In genomic region chr4:80202190-80202711, GRCh38 we compare ENCODE assay signal across 8 cellular contexts. TPM values are rescaled to one million over a fixed set of nuclear protein-coding genes. Genes with fewer than 3 reads are reported as not detected.
A peak's percentile ranks its signal among the peaks of the same experiment; 100 is the strongest.
DNase-seq lines count a peak whose midpoint lies in the region; ATAC-seq lines count a peak whose summit lies in the region.

No MANE protein-coding gene starts in this region.

- H3K4me3 ChIP-seq in esophagus (ENCODE audit: low read depth in 1 of 2, low read length in 2 of 2) = peak overlapping the region; percentile 66 to 69

- no peaks in the 10 kb centered on the region for H3K9me3 ChIP-seq in esophagus (ENCODE audit: control insufficient read depth in 2 of 2, insufficient read depth in 1 of 2, low read depth in 1 of 2, low read length in 1 of 2)

- peak; percentile 62 for ATAC-seq in HG02981 (IDR thresholded peaks at IDR 0.05; ENCODE audit: unreplicated experiment)
- ATAC-seq in stimulated activated memory B cell treated with anti-CD40 and anti-IgM and Interleukin-4, amounts not matched to agents 10 μg/mL and 1 μg/mL and 100 μg/mL, for 72 hours = peak; percentile 75

- peaks cover 0 to 11% of the 10 kb centered on the region in 2 donors for H3K27me3 ChIP-seq in esophagus (ENCODE audit: control insufficient read depth in 1 of 2, insufficient read depth in 2 of 2, low read length in 2 of 2)

- peaks cover 13% of the 10 kb centered on the region for H3K36me3 Mint-ChIP-seq in stimulated activated memory B cell treated with anti-CD40 and anti-IgM and Interleukin-4, amounts not matched to agents 10 μg/mL and 1 μg/mL and 100 μg/mL, for 72 hours

- peak; percentile 78 for DNase-seq in NK-92 treated with Interleukin-12 subunit alpha and Interleukin-12 subunit beta, amount 100 ng/mL, for 24 hours (lab: John Stamatoyannopoulos, UW)
- DNase-seq in NK-92 (lab: John Stamatoyannopoulos, UW; ENCODE audit: unreplicated experiment) = no peak
- DNase-seq in NCI-H510A treated with DMSO at 0.1 percent for 48 hours (lab: John Stamatoyannopoulos, UW) = peak; percentile 36
- peak; percentile 73 for DNase-seq in activated T-cell treated with anti-CD3 and anti-CD28 coated beads for 4 hours
- peak; percentile 51 for DNase-seq in myocyte (ENCODE audit: low read depth)

- 1% methylated on average over 29 to 58 of the region's 58 CpGs for whole genome bisulfite sequencing in esophagus, 2 donors

- H3K4me3 Mint-ChIP-seq in stimulated activated memory B cell treated with anti-CD40 and anti-IgM and Interleukin-4, amounts not matched to agents 10 μg/mL and 1 μg/mL and 100 μg/mL, for 72 hours = peak overlapping the region; percentile 88

- H3K4me1 ChIP-seq in esophagus (ENCODE audit: control insufficient read depth in 2 of 2, insufficient read depth in 2 of 2, low read length in 1 of 2) = peaks cover 3 to 4% of the 10 kb centered on the region in 2 donors

- H3K4me1 Mint-ChIP-seq in stimulated activated memory B cell treated with anti-CD40 and anti-IgM and Interleukin-4, amounts not matched to agents 10 μg/mL and 1 μg/mL and 100 μg/mL, for 72 hours = peaks cover 23% of the 10 kb centered on the region

- peak overlapping the region; percentile 74 for H3K27ac Mint-ChIP-seq in stimulated activated memory B cell treated with anti-CD40 and anti-IgM and Interleukin-4, amounts not matched to agents 10 μg/mL and 1 μg/mL and 100 μg/mL, for 72 hours

- no peaks in the 10 kb centered on the region for H3K9me3 Mint-ChIP-seq in stimulated activated memory B cell treated with anti-CD40 and anti-IgM and Interleukin-4, amounts not matched to agents 10 μg/mL and 1 μg/mL and 100 μg/mL, for 72 hours

- no peaks in the 10 kb centered on the region for H3K27me3 Mint-ChIP-seq in stimulated activated memory B cell treated with anti-CD40 and anti-IgM and Interleukin-4, amounts not matched to agents 10 μg/mL and 1 μg/mL and 100 μg/mL, for 72 hours

- no peaks in the 10 kb centered on the region for H3K36me3 ChIP-seq in esophagus (ENCODE audit: control insufficient read depth in 2 of 2, insufficient read depth in 2 of 2, low read length in 1 of 2)

- peak overlapping the region; percentile 63 to 71 for H3K27ac ChIP-seq in esophagus (ENCODE audit: low read depth in 2 of 2, low read length in 1 of 2)

RNA-seq across cellular contexts. Expression of gene PRDM8, which starts 4.9 kb away (rescaled TPM):
- polyA plus RNA-seq in esophagus = 1 to 10 TPM; 1.2 to 1.5 TPM
- 14.7 and 15.4 TPM in 2 replicates for total RNA-seq in myocyte
- polyA plus RNA-seq in myocyte (2012) = 8.3 TPM
